ENCODE assay signal across 1 cellular context in genomic region chr2:215594766-215595165, GRCh38.
A peak's percentile ranks its signal among the peaks of the same experiment; 100 is the strongest.
TF ChIP-seq lines count a peak whose summit lies in the region.

No MANE protein-coding gene starts in this region.

TF ChIP-seq in HCT116, 20 proteins besides CTCF, POLR2A, EP300 and RAD21 (continued from another document):
- 0 out of 2 replicates have a peak, but pooled peaks have one; percentile 22 for TF ChIP-seq EGR1 (IDR thresholded peaks at IDR 0.05; ENCODE audit: low read depth)
TF ChIP-seq in HCT116: peak in this region for 1.
